In the genomic region with DNA sequence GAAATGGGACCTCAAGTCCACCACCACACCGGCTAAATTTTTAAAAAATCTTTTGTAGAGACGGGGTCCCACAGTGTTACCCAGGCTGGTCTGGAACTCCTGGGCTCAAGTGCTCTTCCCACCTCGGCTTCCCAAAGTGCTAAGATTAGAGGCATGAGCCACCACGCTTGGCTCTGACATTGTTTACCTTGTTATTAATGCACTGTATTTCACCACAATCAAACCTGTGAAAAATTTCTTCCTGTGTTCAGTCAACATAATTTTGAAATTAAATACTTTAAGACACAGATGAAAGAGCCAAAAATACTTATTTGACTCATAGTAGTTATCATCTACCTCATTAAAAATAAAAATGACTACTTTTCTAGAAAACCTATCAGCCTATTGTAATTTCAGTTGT, we compare ENCODE assay signal across 19 cellular contexts. TPM values are rescaled to one million over a fixed set of nuclear protein-coding genes. Genes with fewer than 3 reads are reported as not detected.
DNase-seq lines count a peak whose midpoint lies in the region; ATAC-seq and TF ChIP-seq lines count a peak whose summit lies in the region.
"Had no signal": no experiment of that assay in that cellular context is flagged by ENCODE, and none has a peak within 500 bp of the region (broad histone marks: within the 10 kb centered on the region; RNA-seq: fewer than 3 reads in every experiment).

No MANE protein-coding gene starts in this region.

- no peak overlapping the region for H3K4me3 Mint-ChIP-seq in WTC11
- no peak overlapping the region for H3K4me3 Mint-ChIP-seq in endodermal cell
- H3K4me3 Mint-ChIP-seq: CD4-positive, alpha-beta memory T cell; H9 had no signal

- H3K36me3 Mint-ChIP-seq in WTC11: peaks cover 11% of the 10 kb centered on the region
- no peaks in the 10 kb centered on the region for H3K36me3 Mint-ChIP-seq in endodermal cell (ENCODE audit: low read depth)
- H3K36me3 Mint-ChIP-seq: CD4-positive, alpha-beta memory T cell had no signal

- POLR2A ChIA-PET in WTC11 (lab: Charles Lee): no interaction called here

- H3K9me3 Mint-ChIP-seq in WTC11 (peaks cover 11% of the 10 kb centered on the region), endodermal cell (peaks cover 6% of the 10 kb centered on the region)

- H3K9me3 ChIP-seq in endodermal cell (ENCODE audit: control insufficient read depth, low read length) (no peaks in the 10 kb centered on the region), mesodermal cell (ENCODE audit: control insufficient read depth, low read length) (peaks cover 4% of the 10 kb centered on the region)
- H3K9me3 ChIP-seq: A549 had no signal

- H3K27me3 Mint-ChIP-seq in WTC11 (ENCODE audit: low read depth): no peaks in the 10 kb centered on the region
- H3K27me3 Mint-ChIP-seq in endodermal cell (ENCODE audit: insufficient read depth): no peaks in the 10 kb centered on the region

- H3K36me3 ChIP-seq in endodermal cell (ENCODE audit: control insufficient read depth, insufficient read depth, low read length) (no peaks in the 10 kb centered on the region), mesodermal cell (ENCODE audit: control insufficient read depth, insufficient read depth, low read length) (no peaks in the 10 kb centered on the region)

- peaks cover 13% of the 10 kb centered on the region for H3K4me1 Mint-ChIP-seq in WTC11
- peaks cover 15% of the 10 kb centered on the region for H3K4me1 Mint-ChIP-seq in endodermal cell
- H3K4me1 Mint-ChIP-seq: CD4-positive, alpha-beta memory T cell had no signal

- H3K27me3 ChIP-seq in endodermal cell (ENCODE audit: control insufficient read depth, insufficient read depth, low read length, poor library complexity, severe bottlenecking): no peaks in the 10 kb centered on the region

- no peak overlapping the region for H3K27ac ChIP-seq in endodermal cell (ENCODE audit: low read depth, low read length)
- peak overlapping the region; percentile 61 for H3K27ac ChIP-seq in mesodermal cell (ENCODE audit: low read depth, low read length, severe bottlenecking)
- H3K27ac ChIP-seq: A549, C4-2B had no signal

- H3K4me1 ChIP-seq in endodermal cell (ENCODE audit: control insufficient read depth, insufficient read depth, low read length): peaks cover 4% of the 10 kb centered on the region
- H3K4me1 ChIP-seq in mesodermal cell (ENCODE audit: control insufficient read depth, insufficient read depth, low read length, poor library complexity, severe bottlenecking): peaks cover 14% of the 10 kb centered on the region
- H3K4me1 ChIP-seq: A549 had no signal

- TF ChIP-seq CTCF in WTC11 (IDR thresholded peaks at IDR 0.05): no peak
- no peak for TF ChIP-seq CTCF in endodermal cell (conservative IDR thresholded peaks at IDR 0.05)

- H3K4me3 ChIP-seq in endodermal cell (ENCODE audit: low read length) (no peak overlapping the region), mesodermal cell (ENCODE audit: extremely low read depth, insufficient read depth, low read length, poor library complexity, severe bottlenecking) (no peak overlapping the region)
- H3K4me3 ChIP-seq: A549, K562 had no signal

- CTCF ChIA-PET in WTC11 (lab: Charles Lee): no interaction called here

- ATAC-seq in WTC11: no peak
- ATAC-seq: A549, K562 had no signal

- peak overlapping the region; percentile 49; the same call in 1 of the 2 replicates for H3K27ac Mint-ChIP-seq in WTC11
- peak overlapping the region; percentile 82 for H3K27ac Mint-ChIP-seq in endodermal cell
- H3K27ac Mint-ChIP-seq: CD4-positive, alpha-beta memory T cell had no signal

- 93 to 94% methylated on average over 4 of the region's 4 CpGs for WGBS in endodermal cell (ENCODE audit: insufficient coverage in 1 of 2, insufficient read length in 1 of 2), 2 experiments
- WGBS in mesodermal cell (ENCODE audit: insufficient coverage in 2 of 2), 2 experiments: 95% methylated on average over 3 to 4 of the region's 4 CpGs

- DNase-seq in WTC11 (ENCODE audit: low spot score) (no peak), endodermal cell (no peak), hippocampal formation (lab: John Stamatoyannopoulos, UW) (no peak), HCEC 1CT (no peak), CD1c-positive myeloid dendritic cell (ENCODE audit: extremely low spot score) (no peak)
- no peak for DNase-seq in activated CD4-positive, CD25-positive, alpha-beta regulatory T cell treated with anti-CD3 and anti-CD28 coated beads, Interleukin-2, amount 50 U/mL, for 72 hours
- DNase-seq: AML-193; Calu3; CD4-positive, alpha-beta memory T cell; DMS79 treated with DMSO at 0.1 percent for 48 hours; GF-D8; GOT3; H9; IMR-90 had no signal

- H3K9ac ChIP-seq in endodermal cell (ENCODE audit: extremely low read depth, low read length, poor library complexity, severe bottlenecking): no peak overlapping the region

TF ChIP-seq in WTC11, 78 proteins besides CTCF, POLR2A, EP300 and RAD21:
- TF ChIP-seq PRRX2 (CRISPR knock-in tag; IDR thresholded peaks at IDR 0.05) (no peak), ZNF396 (CRISPR knock-in tag; IDR thresholded peaks at IDR 0.05; ENCODE audit: borderline replicate concordance) (no peak), AFF4 (CRISPR knock-in tag; IDR thresholded peaks at IDR 0.05; ENCODE audit: borderline replicate concordance) (no peak), PRDM15 (CRISPR knock-in tag; IDR thresholded peaks at IDR 0.05) (no peak), CDX4 (CRISPR knock-in tag; IDR thresholded peaks at IDR 0.05; ENCODE audit: borderline replicate concordance) (no peak), ATF1 (CRISPR knock-in tag; IDR thresholded peaks at IDR 0.05) (no peak), NR3C1 (CRISPR knock-in tag; conservative IDR thresholded peaks at IDR 0.05; ENCODE audit: low read depth) (no peak), FOXP1 (CRISPR knock-in tag; IDR thresholded peaks at IDR 0.05; ENCODE audit: borderline replicate concordance) (no peak), ZNF232 (CRISPR knock-in tag; IDR thresholded peaks at IDR 0.05) (no peak), JUN (CRISPR knock-in tag; IDR thresholded peaks at IDR 0.05) (no peak)

RNA-seq across cellular contexts. Expression of gene FAM124B, which starts 16.0 kb away (rescaled TPM):
- total RNA-seq in WTC11 (2021) (3.7 to 4.4 TPM (median 3.9 TPM) in 3 replicates), endodermal cell (1 to 10 TPM in 1 of 2 donors, under 1 TPM in 1; 0.58 to 1.2 TPM)
- 0.18 TPM for polyA plus RNA-seq in endodermal cell (2013, experiment 1 of 2)
- polyA plus RNA-seq in endodermal cell (2013, experiment 2 of 2): 0.08 TPM
- 20.1 TPM for polyA plus RNA-seq in mesodermal cell (2013, experiment 1 of 2)
- polyA plus RNA-seq in mesodermal cell (2013, experiment 2 of 2): 12.4 TPM
- total RNA-seq: Calu3, HT-29, IMR-90 had no signal
- polyA plus RNA-seq: A549, IMR-90 had no signal
